ENCODE assay signal across 26 cellular contexts in the genomic region with DNA sequence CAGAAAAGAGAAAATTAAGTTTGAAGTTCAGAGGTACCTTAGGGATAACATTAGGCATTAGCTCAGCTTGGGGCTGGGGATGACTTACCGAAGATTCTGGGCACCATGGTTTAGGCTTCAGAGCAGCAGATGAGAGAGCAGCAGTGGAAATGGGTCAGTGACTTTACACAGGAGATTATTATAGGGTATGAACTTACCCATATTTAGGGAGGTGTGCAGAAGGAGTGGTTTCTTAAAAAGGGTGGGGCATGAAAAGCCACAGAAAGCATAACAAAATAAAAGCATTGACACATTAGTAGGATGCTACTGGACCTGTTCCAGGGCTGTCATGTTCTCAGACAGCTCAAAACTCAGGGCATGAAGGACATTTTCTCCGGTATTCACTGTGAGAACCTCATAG. TPM values are rescaled to one million over a fixed set of nuclear protein-coding genes. Genes with fewer than 3 reads are reported as not detected.
"Had no signal": no experiment of that assay in that cellular context is flagged by ENCODE, and none has a peak within 500 bp of the region (broad histone marks: within the 10 kb centered on the region; RNA-seq: fewer than 3 reads in every experiment).

No MANE protein-coding gene starts in this region.

- H3K9me3 Mint-ChIP-seq: IgD-negative memory B cell had no signal

- H3K27ac Mint-ChIP-seq: IgD-negative memory B cell had no signal

- DNase-seq: Kasumi-1, MV-4-11, NCI-H1048, NCI-H1105, NCI-H1417, NCI-H1436 treated with DMSO at 0.1 percent for 48 hours, NCI-H1694 treated with DMSO at 0.1 percent for 48 hours, NCI-H1930, NCI-H2081, NCI-H2171, NCI-H226, NCI-H446, NCI-H510A, NCI-H524 treated with DMSO at 0.1 percent for 48 hours, NCI-H82, SHP77, SK-N-SH, SW 1271 had no signal

- H3K4me1 Mint-ChIP-seq: IgD-negative memory B cell had no signal

- H3K9me3 ChIP-seq: SK-N-SH had no signal

- H3K36me3 Mint-ChIP-seq: IgD-negative memory B cell had no signal

- ATAC-seq: K562, Panc1 had no signal

- H3K4me3 ChIP-seq: K562 had no signal

- H3K27ac ChIP-seq: HL-60, KMS-11, RWPE1 had no signal

- H3K4me3 Mint-ChIP-seq: IgD-negative memory B cell had no signal

RNA-seq across cellular contexts. Expression of a gene that starts 20.5 kb away (rescaled TPM):
- total RNA-seq: K562, M059J, SK-MEL-5 had no signal

RNA-seq across cellular contexts. Expression of a gene that starts 46.8 kb away (rescaled TPM):
- total RNA-seq: M059J, SK-MEL-5 had no signal
